In the genomic region with DNA sequence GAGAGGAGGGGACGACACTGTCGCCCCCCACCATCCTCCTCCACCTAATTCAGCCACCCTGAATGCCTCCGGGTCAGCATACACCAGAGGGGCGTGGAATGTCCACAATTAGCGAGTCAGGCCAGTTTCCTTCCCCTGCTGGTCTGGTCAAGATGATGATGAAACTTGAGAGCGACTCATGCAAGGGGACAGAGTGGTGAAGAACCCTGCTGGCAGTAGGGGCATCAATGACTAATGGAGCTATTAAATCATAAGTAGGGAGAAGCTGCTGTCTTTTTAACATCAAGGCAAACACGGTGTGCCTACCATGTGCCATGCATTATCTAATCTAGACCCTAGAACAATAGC, we compare ENCODE assay signal across 15 cellular contexts. TPM values are rescaled to one million over a fixed set of nuclear protein-coding genes. Genes with fewer than 3 reads are reported as not detected.
DNase-seq lines count a peak whose midpoint lies in the region; ATAC-seq, FAIRE-seq and TF ChIP-seq lines count a peak whose summit lies in the region.
"Had no signal": no experiment of that assay in that cellular context is flagged by ENCODE, and none has a peak within 500 bp of the region (broad histone marks: within the 10 kb centered on the region; RNA-seq: fewer than 3 reads in every experiment).

No MANE protein-coding gene starts in this region.

- no TSS peak for BruUV-seq in K562 (replicated peaks; lab: Mats Ljungman, UMichigan)

- H4K20me1 ChIP-seq in K562 (replicated peaks; ENCODE audit: control insufficient read depth, insufficient read depth, low read length) = no peaks in the 10 kb centered on the region

- TF ChIP-seq CTCF in K562 (IDR thresholded peaks at IDR 0.05 in 2 of 3, conservative IDR thresholded peaks at IDR 0.05 in 1 of 3; ENCODE audit: insufficient read depth in 2 of 3, low read depth in 1 of 3, low read length in 3 of 3) (no peak), colonic mucosa (IDR thresholded peaks at IDR 0.05) (no peak), endodermal cell (conservative IDR thresholded peaks at IDR 0.05) (no peak)

- peaks cover 19% of the 10 kb centered on the region for H3K4me1 Mint-ChIP-seq in endodermal cell
- no peaks in the 10 kb centered on the region for H3K4me1 Mint-ChIP-seq in activated T-helper 1 cell treated with anti-CD3 and anti-CD28 coated beads, Interleukin-12 subunit alpha, Interleukin-12 subunit beta, Interleukin-2, Interleukin-4 antibody, amounts not matched to agents 30 ng/mL and 10 ng/mL and 1 ng/mL, durations not matched to agents 14 hours and 24 hours and 36 hours (ENCODE audit: low read depth)
- H3K4me1 Mint-ChIP-seq: nephron had no signal

- no peak overlapping the region for H3K4me3 ChIP-seq in K562
- H3K4me3 ChIP-seq in iPS-18a (ENCODE audit: low read length) = peak overlapping the region; percentile 21
- H3K4me3 ChIP-seq in colonic mucosa = no peak overlapping the region
- H3K4me3 ChIP-seq in endodermal cell (ENCODE audit: low read length) = no peak overlapping the region
- H3K4me3 ChIP-seq: upper lobe of right lung had no signal

- no peak overlapping the region for H3K4me3 Mint-ChIP-seq in endodermal cell
- H3K4me3 Mint-ChIP-seq in activated T-helper 1 cell treated with anti-CD3 and anti-CD28 coated beads, Interleukin-12 subunit alpha, Interleukin-12 subunit beta, Interleukin-2, Interleukin-4 antibody, amounts not matched to agents 30 ng/mL and 10 ng/mL and 1 ng/mL, durations not matched to agents 14 hours and 24 hours and 36 hours = no peak overlapping the region
- H3K4me3 Mint-ChIP-seq: activated naive CD8-positive, alpha-beta T cell; B cell; immature natural killer cell had no signal

- TF ChIP-seq POLR2A in K562 (conservative IDR thresholded peaks at IDR 0.05) = no peak

- intact Hi-C loops in K562 (cut with micrococcal nuclease) = loop anchor here (1.0 to 5.0 kb wide), 3 partner anchors 37 to 216 kb away; no protein-coding TSS in a partner anchor
- intact Hi-C loops in colonic mucosa (cut with DNase I) = loop anchor here (2.0 kb wide), 1 partner anchor 58 kb away; no protein-coding TSS in a partner anchor
- intact Hi-C loops in activated T-helper 1 cell treated with anti-CD3 and anti-CD28 coated beads, Interleukin-12 subunit alpha, Interleukin-12 subunit beta, Interleukin-2, Interleukin-4 antibody, amounts not matched to agents 30 ng/mL and 10 ng/mL and 1 ng/mL, durations not matched to agents 14 hours and 24 hours and 36 hours (cut with micrococcal nuclease) = loop anchor here (1.0 to 2.0 kb wide), 2 partner anchors 58 to 216 kb away; no protein-coding TSS in a partner anchor

- POLR2A ChIA-PET in K562 (lab: Yijun Ruan, JAX) (interaction anchor here (0.5 to 1.0 kb wide), 5 partner anchors 12 to 495 kb away, joined by 3 to 5 read pairs (median 3); no protein-coding TSS in a partner anchor), HEK293T (lab: Yijun Ruan, JAX) (no interaction called here)

- no peaks in the 10 kb centered on the region for H3K79me2 ChIP-seq in K562 (ENCODE audit: control insufficient read depth, insufficient read depth, low read length)

- peaks cover 24% of the 10 kb centered on the region for H3K27me3 Mint-ChIP-seq in endodermal cell (ENCODE audit: insufficient read depth)
- H3K27me3 Mint-ChIP-seq in activated T-helper 1 cell treated with anti-CD3 and anti-CD28 coated beads, Interleukin-12 subunit alpha, Interleukin-12 subunit beta, Interleukin-2, Interleukin-4 antibody, amounts not matched to agents 30 ng/mL and 10 ng/mL and 1 ng/mL, durations not matched to agents 14 hours and 24 hours and 36 hours (ENCODE audit: insufficient read depth) = peaks cover 23% of the 10 kb centered on the region

- H3K9me3 Mint-ChIP-seq in endodermal cell = no peaks in the 10 kb centered on the region
- no peaks in the 10 kb centered on the region for H3K9me3 Mint-ChIP-seq in activated T-helper 1 cell treated with anti-CD3 and anti-CD28 coated beads, Interleukin-12 subunit alpha, Interleukin-12 subunit beta, Interleukin-2, Interleukin-4 antibody, amounts not matched to agents 30 ng/mL and 10 ng/mL and 1 ng/mL, durations not matched to agents 14 hours and 24 hours and 36 hours
- H3K9me3 Mint-ChIP-seq: immature natural killer cell, nephron had no signal

- H3K27ac Mint-ChIP-seq in endodermal cell = no peak overlapping the region
- H3K27ac Mint-ChIP-seq in activated T-helper 1 cell treated with anti-CD3 and anti-CD28 coated beads, Interleukin-12 subunit alpha, Interleukin-12 subunit beta, Interleukin-2, Interleukin-4 antibody, amounts not matched to agents 30 ng/mL and 10 ng/mL and 1 ng/mL, durations not matched to agents 14 hours and 24 hours and 36 hours = no peak overlapping the region
- H3K27ac Mint-ChIP-seq: B cell, immature natural killer cell, nephron had no signal

- H3K9me3 ChIP-seq in K562 (replicated peaks; ENCODE audit: control insufficient read depth, insufficient read depth, low read depth, low read length) = no peaks in the 10 kb centered on the region
- H3K9me3 ChIP-seq in iPS-18a (ENCODE audit: control insufficient read depth, low read depth, low read length) = no peaks in the 10 kb centered on the region
- no peaks in the 10 kb centered on the region for H3K9me3 ChIP-seq in colonic mucosa
- H3K9me3 ChIP-seq in endodermal cell (ENCODE audit: control insufficient read depth, low read length) = no peaks in the 10 kb centered on the region
- H3K9me3 ChIP-seq: spleen, upper lobe of right lung had no signal

- no peaks in the 10 kb centered on the region for H3K36me3 ChIP-seq in K562 (ENCODE audit: control insufficient read depth, insufficient read depth, low read length)
- no peaks in the 10 kb centered on the region for H3K36me3 ChIP-seq in iPS-18a (ENCODE audit: control insufficient read depth, low read depth, low read length)
- no peaks in the 10 kb centered on the region for H3K36me3 ChIP-seq in colonic mucosa
- H3K36me3 ChIP-seq in endodermal cell (ENCODE audit: control insufficient read depth, insufficient read depth, low read length) = no peaks in the 10 kb centered on the region
- H3K36me3 ChIP-seq: spleen, upper lobe of right lung had no signal

- DNase-seq in ACHN (peak; percentile 48), HK-2 (ENCODE audit: unreplicated experiment) (peak; percentile 37), K562 (ENCODE audit: extremely low read depth in 1 of 4, low spot score in 3 of 4) (no peak), colonic mucosa (no peak), endodermal cell (no peak), HEK293T (ENCODE audit: extremely low spot score) (no peak)
- no peak for DNase-seq in activated T-helper 1 cell treated with anti-CD3 and anti-CD28 coated beads, Interleukin-12 subunit alpha, Interleukin-12 subunit beta, Interleukin-2, Interleukin-4 antibody, amounts not matched to agents 30 ng/mL and 10 ng/mL and 1 ng/mL, durations not matched to agents 14 hours and 24 hours and 36 hours (ENCODE audit: low spot score)

- TF ChIP-seq EP300 in K562 (IDR thresholded peaks at IDR 0.05; ENCODE audit: low read length) = no peak

- WGBS in K562 (ENCODE audit: insufficient coverage, low coverage, missing lambda C conversion rate) = 8% methylated on average over 7 of the region's 7 CpGs
- WGBS in endodermal cell (ENCODE audit: insufficient coverage in 1 of 2, insufficient read length in 1 of 2), 2 experiments = 71 to 72% methylated on average over 3 to 6 of the region's 7 CpGs

- H3K9ac ChIP-seq in K562 (ENCODE audit: insufficient read depth in 1 of 2, low read depth in 2 of 2, low read length in 2 of 2) (no peak overlapping the region), iPS-18a (ENCODE audit: low read length) (no peak overlapping the region), colonic mucosa (ENCODE audit: low read depth in 2 of 2, low read length in 2 of 2) (no peak overlapping the region), endodermal cell (ENCODE audit: extremely low read depth, low read length, poor library complexity, severe bottlenecking) (no peak overlapping the region)

- CTCF ChIA-PET in K562 (lab: Yijun Ruan, JAX; ENCODE audit: low intra/inter-chr PET ratio) (interaction anchor here (1.9 to 2.2 kb wide), 2 partner anchors 58 to 215 kb away, joined by 7 to 9 read pairs; no protein-coding TSS in a partner anchor), HEK293T (lab: Yijun Ruan, JAX) (interaction anchor here (0.5 to 1.8 kb wide), 11 partner anchors 9 to 833 kb away, joined by 3 to 7 read pairs (median 3); partner anchors contain the start of gene MYO1D)

- TF ChIP-seq RAD21 in K562 (CRISPR knock-in tag; conservative IDR thresholded peaks at IDR 0.05 in 1 of 2, IDR thresholded peaks at IDR 0.05 in 1 of 2) = no peak

- in situ Hi-C loops in ACHN (cut with HindIII; ENCODE audit: low pct_ligation_motif_present, low pct_unique_long_range_greater_than_20kb, low sequenced_read_pairs) (no loop called here), K562 (cut with MboI) (loop anchor here (5.0 kb wide), 1 partner anchor 52 kb away; no protein-coding TSS in a partner anchor)

- H3K4me1 ChIP-seq in K562 (replicated peaks in 1 of 2; ENCODE audit: control insufficient read depth in 2 of 2, insufficient read depth in 2 of 2, low read length in 2 of 2) (peaks cover 7 to 8% of the 10 kb centered on the region in 2 experiments; a peak in 4 of 5 replicates), iPS-18a (ENCODE audit: control insufficient read depth, low read depth, low read length) (no peaks in the 10 kb centered on the region), colonic mucosa (no peaks in the 10 kb centered on the region), endodermal cell (ENCODE audit: control insufficient read depth, insufficient read depth, low read length) (no peaks in the 10 kb centered on the region)

- peak overlapping the region; percentile 67 for H3K4me2 ChIP-seq in K562 (ENCODE audit: insufficient read depth, low read length)

- H3K27me3 ChIP-seq in K562 (ENCODE audit: control insufficient read depth in 2 of 2, insufficient read depth in 2 of 2, low read length in 2 of 2) = no peaks in the 10 kb centered on the region; a peak in 1 of 5 replicates
- peaks cover 7% of the 10 kb centered on the region for H3K27me3 ChIP-seq in iPS-18a (ENCODE audit: control insufficient read depth, insufficient read depth, low read length)
- H3K27me3 ChIP-seq in colonic mucosa = no peaks in the 10 kb centered on the region
- no peaks in the 10 kb centered on the region for H3K27me3 ChIP-seq in endodermal cell (ENCODE audit: control insufficient read depth, insufficient read depth, low read length, poor library complexity, severe bottlenecking)

- peak; percentile 56 for ATAC-seq in K562

- no peaks in the 10 kb centered on the region for H3K36me3 Mint-ChIP-seq in endodermal cell (ENCODE audit: low read depth)
- no peaks in the 10 kb centered on the region for H3K36me3 Mint-ChIP-seq in activated T-helper 1 cell treated with anti-CD3 and anti-CD28 coated beads, Interleukin-12 subunit alpha, Interleukin-12 subunit beta, Interleukin-2, Interleukin-4 antibody, amounts not matched to agents 30 ng/mL and 10 ng/mL and 1 ng/mL, durations not matched to agents 14 hours and 24 hours and 36 hours (ENCODE audit: low read depth)
- H3K36me3 Mint-ChIP-seq: activated naive CD8-positive, alpha-beta T cell; immature natural killer cell had no signal

- no peak for FAIRE-seq in K562 (lab: Jason Lieb, UNC)

- H3K9me1 ChIP-seq in K562 (ENCODE audit: control insufficient read depth, insufficient read depth, low read length) = no peaks in the 10 kb centered on the region

- peak overlapping the region; percentile 73 for H2AFZ ChIP-seq in K562 (ENCODE audit: low read depth, low read length)

- H3K27ac ChIP-seq in K562 (ENCODE audit: extremely low read depth, low read depth, low read length) (no peak overlapping the region), iPS-18a (ENCODE audit: low read length) (no peak overlapping the region), colonic mucosa (no peak overlapping the region), endodermal cell (ENCODE audit: low read depth, low read length) (no peak overlapping the region)
- H3K27ac ChIP-seq: spleen, upper lobe of right lung had no signal

RNA-seq across cellular contexts. Expression of gene SPACA3, which starts 7.2 kb away (rescaled TPM):
- total RNA-seq in K562 (2011; cell fraction: chromatin; rRNA removed; ENCODE audit: low replicate concordance) = not detected in 2 replicates
- not detected in 2 replicates for total RNA-seq in K562 (2011; cell fraction: nucleolus; rRNA removed)
- not detected in 2 replicates for total RNA-seq in K562 (2011; cell fraction: nucleoplasm; rRNA removed)
- not detected in 2 replicates for total RNA-seq in K562 (2014; rRNA removed)
- total RNA-seq in K562 (2014; rRNA removed; fragmentation: Illumina TruSeq; extraction: Trizol) = not detected in 2 replicates
- total RNA-seq in K562 (2015; rRNA removed; fragmentation: Illumina TruSeq; extraction: Trizol) = not detected in 2 replicates
- total RNA-seq in K562 (2021) = not detected in 2 replicates
- not detected in 2 replicates for polyA plus RNA-seq in K562 (2011; rRNA removed)
- polyA plus RNA-seq in K562 (2011; cell fraction: cytosol; rRNA removed) = 0.10 and 0.12 TPM in 2 replicates
- not detected in 2 replicates for polyA plus RNA-seq in K562 (2011; cell fraction: nucleus; rRNA removed)
- 0.13 and 0.25 TPM in 2 replicates for polyA plus RNA-seq in K562 (2012)
- not detected in 2 replicates for polyA plus RNA-seq in K562 (2014; fragmentation: Illumina TruSeq; extraction: Trizol)
- polyA plus RNA-seq in K562 (2014; fragmentation: Nextera tagmentation; extraction: Ambion mirVana) = under 1 TPM; 0.10 to 0.20 TPM
- not detected in 2 replicates for polyA plus RNA-seq in K562 (2014; rRNA removed)
- polyA minus RNA-seq in K562 (2011; rRNA and poly(A)+ RNA removed) = 0.54 TPM in 1 of 2 replicates, not detected in the other
- polyA minus RNA-seq in K562 (2011; cell fraction: cytosol; rRNA and poly(A)+ RNA removed) = not detected in 2 replicates
- polyA minus RNA-seq in K562 (2011; cell fraction: nucleus; rRNA and poly(A)+ RNA removed) = not detected in 2 replicates
- total RNA-seq in colonic mucosa = under 1 TPM in 1 of 2 donors, not detected in 1; 0.91 TPM
- not detected for total RNA-seq in endodermal cell
- polyA plus RNA-seq in endodermal cell (2013, experiment 1 of 2) = 0.28 TPM
- not detected for polyA plus RNA-seq in endodermal cell (2013, experiment 2 of 2)
- not detected in 2 replicates for total RNA-seq in activated T-helper 1 cell treated with anti-CD3 and anti-CD28 coated beads, Interleukin-12 subunit alpha, Interleukin-12 subunit beta, Interleukin-2, Interleukin-4 antibody, amounts not matched to agents 30 ng/mL and 10 ng/mL and 1 ng/mL, durations not matched to agents 14 hours and 24 hours and 36 hours
- total RNA-seq: B cell, Daoy, spleen, upper lobe of right lung had no signal
- polyA plus RNA-seq: immature natural killer cell, spleen had no signal

Comparison
In these comparisons a context has a peak if more than half of its experiments do, and no peak if none do; other contexts are left out.
1. DNase-seq: peak in ACHN (single experiment) and HK-2 (single experiment); none in K562 (0 of 4), colonic mucosa (single experiment), endodermal cell (single experiment), activated T-helper 1 cell treated with anti-CD3 and anti-CD28 coated beads, Interleukin-12 subunit alpha, Interleukin-12 subunit beta, Interleukin-2, Interleukin-4 antibody, amounts not matched to agents 30 ng/mL and 10 ng/mL and 1 ng/mL, durations not matched to agents 14 hours and 24 hours and 36 hours (single experiment) and HEK293T (single experiment).